Comparison of ENCODE assay signal across 26 cellular contexts in genomic region chr3:50651445-50651844, GRCh38. TPM values are rescaled to one million over a fixed set of nuclear protein-coding genes. Genes with fewer than 3 reads are reported as not detected.
DNase-seq lines count a peak whose midpoint lies in the region; ATAC-seq and TF ChIP-seq lines count a peak whose summit lies in the region.
"Had no signal": no experiment of that assay in that cellular context is flagged by ENCODE, and none has a peak within 500 bp of the region (broad histone marks: within the 10 kb centered on the region; RNA-seq: fewer than 3 reads in every experiment).

No MANE protein-coding gene starts in this region.

- ATAC-seq in heart left ventricle (no peak), Right ventricle myocardium inferior (no peak), psoas muscle (peak in 3 of 4 donors; percentile 7 to 24 (median 14)), HG03175 (IDR thresholded peaks at IDR 0.05; ENCODE audit: unreplicated experiment) (no peak)
- ATAC-seq: effector memory CD8-positive, alpha-beta T cell had no signal

- peaks cover 0 to 56% (median 20%) of the 10 kb centered on the region in 12 donors for H3K4me1 ChIP-seq in heart left ventricle
- peaks cover 13% of the 10 kb centered on the region for H3K4me1 ChIP-seq in HUES48 (ENCODE audit: control insufficient read depth, insufficient read depth, low read length)
- H3K4me1 ChIP-seq in psoas muscle: peaks cover 30% of the 10 kb centered on the region
- H3K4me1 ChIP-seq: SJCRH30 had no signal

- H3K9me3 ChIP-seq in heart left ventricle (no peaks in the 10 kb centered on the region), HUES48 (ENCODE audit: control insufficient read depth, insufficient read depth, low read length) (no peaks in the 10 kb centered on the region), psoas muscle (no peaks in the 10 kb centered on the region)
- H3K9me3 ChIP-seq: sigmoid colon, SJCRH30, tibial artery had no signal

- peaks cover 0 to 41% (median 8%) of the 10 kb centered on the region in 9 donors for H3K36me3 ChIP-seq in heart left ventricle
- H3K36me3 ChIP-seq in HUES48 (ENCODE audit: control insufficient read depth, insufficient read depth, low read length): peaks cover 16% of the 10 kb centered on the region; the same call in 1 of the 2 replicates
- peaks cover 5 to 24% of the 10 kb centered on the region in 2 donors for H3K36me3 ChIP-seq in psoas muscle (ENCODE audit: insufficient read depth in 1 of 2, low read depth in 1 of 2)
- H3K36me3 ChIP-seq: SJCRH30 had no signal

- TF ChIP-seq POLR2A in heart left ventricle (IDR thresholded peaks at IDR 0.05): no peak

- H3K4me3 ChIP-seq in heart left ventricle (no peak overlapping the region), HUES48 (ENCODE audit: low read depth, low read length) (no peak overlapping the region), psoas muscle (no peak overlapping the region)
- H3K4me3 ChIP-seq: sigmoid colon, SJCRH30, tibial artery had no signal

- DNase-seq in heart left ventricle (no peak), Right ventricle myocardium inferior (ENCODE audit: missing footprints) (no peak), psoas muscle (peak in 1 of 2 donors; percentile 60), GM10266 (ENCODE audit: extremely low spot score) (no peak)
- DNase-seq: activated CD4-positive, alpha-beta T cell treated with anti-CD3 and anti-CD28 coated beads, Interleukin-2, amount 50 U/mL, for 4 hours; activated CD4-positive, CD25-positive, alpha-beta regulatory T cell; activated CD8-positive, alpha-beta memory T cell treated with anti-CD3 and anti-CD28 coated beads, Interleukin-2, amount 50 U/mL, for 48 hours; cortex of kidney; DMS79; effector memory CD8-positive, alpha-beta T cell; erythroblast; glutamatergic neuron; islet precursor cell; NCI-H1105; NCI-H187; NCI-H2171 treated with DMSO at 0.1 percent for 48 hours; NCI-H510A; sigmoid colon; SJCRH30; stimulated activated CD4-positive, alpha-beta T cell treated with anti-CD3 and anti-CD28 coated beads, Interleukin-12 subunit alpha, Interleukin-12 subunit beta, amount 100 ng/mL, for 4 hours; stimulated activated CD4-positive, alpha-beta T cell treated with anti-CD3 and anti-CD28 coated beads, Interleukin-2, amount 100 ng/mL, for 48 hours; SW 1271; tibial artery had no signal

- TF ChIP-seq CTCF in heart left ventricle (IDR thresholded peaks at IDR 0.05): no peak
- TF ChIP-seq CTCF in psoas muscle (IDR thresholded peaks at IDR 0.05): no peak
- TF ChIP-seq CTCF in GM10266 (IDR thresholded peaks at IDR 0.05; ENCODE audit: control insufficient read depth, insufficient read depth, low read depth, missing control alignments): no peak

- WGBS in heart left ventricle, 4 donors: 55 to 60% (median 57%) methylated on average over 8 of the region's 8 CpGs
- WGBS in psoas muscle, 3 donors: 43 to 61% (median 50%) methylated on average over 8 of the region's 8 CpGs

- H3K27me3 ChIP-seq in heart left ventricle: no peaks in the 10 kb centered on the region
- H3K27me3 ChIP-seq in HUES48 (ENCODE audit: control insufficient read depth, insufficient read depth, low read length): no peaks in the 10 kb centered on the region
- H3K27me3 ChIP-seq in psoas muscle (ENCODE audit: insufficient read depth in 3 of 3, low read length in 2 of 3): no peaks in the 10 kb centered on the region
- H3K27me3 ChIP-seq: sigmoid colon, SJCRH30, tibial artery had no signal

- H3K27ac ChIP-seq in heart left ventricle (peak overlapping the region in 8 of 12 donors; percentile 14 to 97 (median 71)), HUES48 (ENCODE audit: low read depth, low read length) (peak overlapping the region; percentile 60), angular gyrus (ENCODE audit: low read depth, low read length) (peak overlapping the region; percentile 38), psoas muscle (no peak overlapping the region)
- H3K27ac ChIP-seq: sigmoid colon, SJCRH30, tibial artery had no signal

- intact Hi-C loops in heart left ventricle (cut with DNase I): loop anchor here in 5 of 10 donors (5.0 to 10.0 kb wide), 2 partner anchors 34 to 77 kb away; partner anchors contain the start of gene MAPKAPK3 (in 4 of the 5)
- intact Hi-C loops in Right ventricle myocardium inferior (cut with DNase I): loop anchor here (5.0 kb wide), 1 partner anchor 79 kb away; no protein-coding TSS in a partner anchor
- intact Hi-C loops in psoas muscle (cut with DNase I): no loop called here

- H3K9ac ChIP-seq in HUES48 (ENCODE audit: low read depth, low read length): no peak overlapping the region

RNA-seq across cellular contexts. Expression of gene DOCK3, which starts 23.3 kb away (rescaled TPM):
- total RNA-seq in heart left ventricle: 1 to 10 TPM; 2.9 to 6.7 (median 4.8) TPM
- 1 to 10 TPM; 2.0 to 2.1 TPM for polyA plus RNA-seq in heart left ventricle
- 3.9 TPM for total RNA-seq in Right ventricle myocardium inferior
- under 1 TPM; 0.46 to 0.91 (median 0.88) TPM for total RNA-seq in psoas muscle
- polyA plus RNA-seq in psoas muscle: under 1 TPM; 0.01 to 0.91 (median 0.21) TPM

RNA-seq across cellular contexts. Expression of gene MAPKAPK3, which starts 34.5 kb away (rescaled TPM):
- total RNA-seq in heart left ventricle: 100 to 1,000 TPM; 239 to 398 (median 316) TPM
- 100 to 1,000 TPM; 226 to 247 TPM for polyA plus RNA-seq in heart left ventricle
- 412 TPM for total RNA-seq in Right ventricle myocardium inferior
- total RNA-seq in psoas muscle: 100 to 1,000 TPM in 3 of 4 donors, 10 to 100 TPM in 1; 88.2 to 277 (median 187) TPM
- polyA plus RNA-seq in psoas muscle: 100 to 1,000 TPM; 213 to 409 (median 328) TPM

RNA-seq across cellular contexts. Expression of gene CISH, which starts 39.9 kb away (rescaled TPM):
- 10 to 100 TPM; 10.1 to 57.0 (median 20.3) TPM for total RNA-seq in heart left ventricle
- 10 to 100 TPM in 1 of 2 donors, 1 to 10 TPM in 1; 6.9 to 30.1 TPM for polyA plus RNA-seq in heart left ventricle
- total RNA-seq in Right ventricle myocardium inferior: 13.2 TPM
- total RNA-seq in psoas muscle: 10 to 100 TPM; 16.9 to 75.1 (median 50.4) TPM
- polyA plus RNA-seq in psoas muscle: 10 to 100 TPM; 12.8 to 36.5 (median 18.5) TPM

Comparison
In these comparisons a context has a peak if more than half of its experiments do, and no peak if none do; other contexts are left out.
1. ATAC-seq: peak in psoas muscle (3 of 4); none in heart left ventricle (0 of 4), Right ventricle myocardium inferior (single experiment) and HG03175 (single experiment).